Comparison of ENCODE assay signal across 8 cellular contexts in the genomic region with DNA sequence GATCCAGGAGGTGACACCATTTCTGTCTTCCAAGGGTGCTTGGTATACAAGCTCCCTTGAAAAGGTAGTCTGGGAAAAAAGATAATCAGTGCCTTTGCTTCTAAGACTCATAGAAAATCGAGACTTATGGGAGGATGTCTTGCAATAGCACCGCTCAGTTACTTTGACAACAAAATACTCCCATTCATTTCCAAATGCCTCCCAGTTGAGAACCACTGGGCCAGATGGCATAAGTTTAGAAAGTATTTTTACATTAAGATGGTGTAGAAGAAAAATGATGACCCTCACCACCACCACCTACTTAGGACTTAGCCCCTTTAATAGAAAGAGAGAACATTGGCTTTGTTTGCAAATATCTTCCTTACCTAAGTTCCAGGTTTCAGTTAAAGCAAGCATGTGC. TPM values are rescaled to one million over a fixed set of nuclear protein-coding genes. Genes with fewer than 3 reads are reported as not detected.
"Had no signal": no experiment of that assay in that cellular context is flagged by ENCODE, and none has a peak within 500 bp of the region (broad histone marks: within the 10 kb centered on the region; RNA-seq: fewer than 3 reads in every experiment).

No MANE protein-coding gene starts in this region.

- H3K4me2 ChIP-seq: GM23338 had no signal

- H3K4me3 Mint-ChIP-seq: GM23338, H9, HFFc6 had no signal

- H3K9me3 ChIP-seq: HAP-1 had no signal

- H3K27ac Mint-ChIP-seq: GM23338, H9, HFFc6 had no signal

- DNase-seq: GM23248, GOT3, H7, H9, HCEC 1CT, HFFc6 had no signal

- H3K9ac ChIP-seq: GM23248 had no signal

- H3K4me3 ChIP-seq: GM23248, GM23338, HAP-1 had no signal

- H3K9me3 Mint-ChIP-seq: GM23338, H9, HFFc6 had no signal

- H3K27ac ChIP-seq: GM23248 had no signal

- H2AFZ ChIP-seq: GM23248, GM23338 had no signal

RNA-seq across cellular contexts. Expression of a gene that starts 40.5 kb away (rescaled TPM):
- total RNA-seq: GM23248 had no signal
